Comparison of ENCODE assay signal across 14 cellular contexts in the genomic region with DNA sequence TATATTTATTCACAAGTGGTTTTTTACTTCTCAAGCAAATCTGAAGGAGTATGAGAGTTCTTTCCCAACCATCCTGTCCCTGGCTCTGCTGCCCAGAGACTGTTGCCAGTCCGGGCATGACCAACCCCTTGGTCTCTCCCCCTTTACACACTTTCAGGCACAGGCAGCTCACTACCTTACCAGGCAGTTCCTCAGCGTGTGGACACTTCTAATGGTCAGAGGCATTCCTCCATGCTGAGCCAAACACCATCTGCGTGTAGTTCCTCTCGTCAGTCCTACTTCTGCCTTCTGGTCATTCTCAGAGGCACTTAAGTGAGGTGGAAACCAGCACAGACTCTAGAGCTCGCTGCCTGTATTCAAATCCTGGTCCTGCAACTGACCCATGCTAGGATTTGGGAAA.
"Had no signal": no experiment of that assay in that cellular context is flagged by ENCODE, and none has a peak within 500 bp of the region (broad histone marks: within the 10 kb centered on the region; RNA-seq: fewer than 3 reads in every experiment).

No MANE protein-coding gene starts in this region.

- H3K9me3 Mint-ChIP-seq: activated naive CD4-positive, alpha-beta T cell treated with anti-CD3 and anti-CD28 coated beads, Interleukin-2, amount 50 U/mL, for 24 hours; neural crest cell; stimulated activated effector memory CD8-positive, alpha-beta T cell treated with anti-CD3 and anti-CD28 coated beads, Interleukin-12 subunit alpha, Interleukin-12 subunit beta, amount 100 ng/mL, for 72 hours had no signal

- H3K36me3 Mint-ChIP-seq: stimulated activated effector memory CD8-positive, alpha-beta T cell treated with anti-CD3 and anti-CD28 coated beads, Interleukin-12 subunit alpha, Interleukin-12 subunit beta, amount 100 ng/mL, for 72 hours had no signal

- H3K9me3 ChIP-seq: adrenal gland, SK-N-SH, tibial artery had no signal

- H3K27me3 ChIP-seq: adrenal gland, cardiac muscle cell, tibial artery had no signal

- H3K4me3 ChIP-seq: adrenal gland, cardiac muscle cell, tibial artery had no signal

- H3K4me3 Mint-ChIP-seq: activated naive CD4-positive, alpha-beta T cell treated with anti-CD3 and anti-CD28 coated beads, Interleukin-2, amount 50 U/mL, for 24 hours; neural crest cell; stimulated activated effector memory CD8-positive, alpha-beta T cell treated with anti-CD3 and anti-CD28 coated beads, Interleukin-12 subunit alpha, Interleukin-12 subunit beta, amount 100 ng/mL, for 72 hours; T-cell had no signal

- H3K4me1 Mint-ChIP-seq: neural crest cell had no signal

- DNase-seq: activated effector memory CD4-positive, alpha-beta T cell treated with anti-CD3 and anti-CD28 coated beads, Interleukin-2, amount 50 U/mL, for 16 hours; activated T-cell treated with anti-CD3 and anti-CD28 coated beads, Interleukin-2, amount 50 U/mL, for 48 hours; kidney; SK-N-SH; stimulated activated CD4-positive, alpha-beta T cell treated with anti-CD3 and anti-CD28 coated beads, Interleukin-1b, Interleukin-23, amount 100 ng/mL, for 48 hours; T-cell; T-helper 9 cell had no signal

- H3K27ac ChIP-seq: adrenal gland, cardiac muscle cell, tibial artery had no signal

- ATAC-seq: activated CD4-positive, CD25-positive, alpha-beta regulatory T cell treated with anti-CD3 and anti-CD28 coated beads, Interleukin-2, amount 50 U/mL, for 24 hours; stimulated activated effector memory CD8-positive, alpha-beta T cell treated with anti-CD3 and anti-CD28 coated beads, Interleukin-12 subunit alpha, Interleukin-12 subunit beta, amount 100 ng/mL, for 72 hours; T-cell had no signal

- H3K27me3 Mint-ChIP-seq: activated naive CD4-positive, alpha-beta T cell treated with anti-CD3 and anti-CD28 coated beads, Interleukin-2, amount 50 U/mL, for 24 hours had no signal

- H3K27ac Mint-ChIP-seq: activated naive CD4-positive, alpha-beta T cell treated with anti-CD3 and anti-CD28 coated beads, Interleukin-2, amount 50 U/mL, for 24 hours; stimulated activated effector memory CD8-positive, alpha-beta T cell treated with anti-CD3 and anti-CD28 coated beads, Interleukin-12 subunit alpha, Interleukin-12 subunit beta, amount 100 ng/mL, for 72 hours; T-cell had no signal
